In genomic region chr9:92293452-92294296, GRCh38 we compare ENCODE assay signal across 1 cellular context.
TF ChIP-seq lines count a peak whose summit lies in the region.

IARS1 (minus strand) TSS chr9:92293697; CDS start chr9:92289419, 4,278 bp downstream.

TF ChIP-seq in GM12878, 131 proteins besides CTCF, POLR2A, EP300 and RAD21 (continued from another document and continues in another):
- TF ChIP-seq ZNF687 (IDR thresholded peaks at IDR 0.05), result peak; percentile 91
- no peak for TF ChIP-seq ZNF274 (IDR thresholded peaks at IDR 0.05; ENCODE audit: insufficient read depth, insufficient read length)
- peak; percentile 85 for TF ChIP-seq NBN (IDR thresholded peaks at IDR 0.05)
- TF ChIP-seq PML (IDR thresholded peaks at IDR 0.05; ENCODE audit: low read length), result peak; percentile 88
- TF ChIP-seq MTA3 (IDR thresholded peaks at IDR 0.05; ENCODE audit: borderline replicate concordance, low read length), result no peak; the same call in 1 of the 2 replicates
- peak; percentile 95 for TF ChIP-seq CHD2 (IDR thresholded peaks at IDR 0.05; ENCODE audit: borderline replicate concordance, low read depth, low read length)
- TF ChIP-seq RAD51 (IDR thresholded peaks at IDR 0.05), result peak; percentile 29; the same call in 1 of the 2 replicates
- TF ChIP-seq CBX5 (IDR thresholded peaks at IDR 0.05; ENCODE audit: low read depth), result 0 out of 2 replicates have a peak, but pooled peaks have one; percentile 10
- no peak for TF ChIP-seq EGR1 (IDR thresholded peaks at IDR 0.05; ENCODE audit: borderline replicate concordance in 1 of 2, low read depth in 2 of 2, low read length in 2 of 2)
- TF ChIP-seq ZBTB40 (IDR thresholded peaks at IDR 0.05; ENCODE audit: borderline replicate concordance), result peak; percentile 65; the same call in 1 of the 2 replicates
- TF ChIP-seq PKNOX1 (IDR thresholded peaks at IDR 0.05), result peak; percentile 77
- peak; percentile 15 for TF ChIP-seq USF1 (IDR thresholded peaks at IDR 0.05; ENCODE audit: borderline replicate concordance, extremely low read length, insufficient read depth, low read depth, low read length)
- TF ChIP-seq CUX1 (IDR thresholded peaks at IDR 0.05; ENCODE audit: insufficient replicate concordance, low read depth, low read length), result no peak
- peak; percentile 44; the same call in 1 of the 2 replicates for TF ChIP-seq TBL1XR1 (IDR thresholded peaks at IDR 0.05; ENCODE audit: low read depth, low read length)
- no peak for TF ChIP-seq ZBED1 (IDR thresholded peaks at IDR 0.05; ENCODE audit: borderline replicate concordance)
- TF ChIP-seq RCOR1 (conservative IDR thresholded peaks at IDR 0.05; ENCODE audit: low read depth, low read length), result no peak
- TF ChIP-seq ZNF24 (IDR thresholded peaks at IDR 0.05), result peak; percentile 70
- TF ChIP-seq NFYA (IDR thresholded peaks at IDR 0.05; ENCODE audit: borderline replicate concordance, low read depth, low read length), result peak; percentile 86
- TF ChIP-seq HDAC6 (IDR thresholded peaks at IDR 0.05; ENCODE audit: unreplicated experiment), result peak; percentile 4
- TF ChIP-seq NFIC (IDR thresholded peaks at IDR 0.05; ENCODE audit: low read depth, low read length), result peak; percentile 31; the same call in 1 of the 2 replicates
- peak; percentile 100 for TF ChIP-seq MXI1 (IDR thresholded peaks at IDR 0.05; ENCODE audit: low read depth, low read length)
- TF ChIP-seq RB1 (IDR thresholded peaks at IDR 0.05; ENCODE audit: borderline replicate concordance), result peak; percentile 85; the same call in 1 of the 2 replicates
- no peak for TF ChIP-seq JUNB (IDR thresholded peaks at IDR 0.05)
- 0 out of 2 replicates have a peak, but pooled peaks have one; percentile 23 for TF ChIP-seq PAX5 (IDR thresholded peaks at IDR 0.05; ENCODE audit: borderline replicate concordance, low read depth, low read length)
- no peak for TF ChIP-seq SKIL (IDR thresholded peaks at IDR 0.05; ENCODE audit: low read depth, poor library complexity, severe bottlenecking)
- TF ChIP-seq BHLHE40 (IDR thresholded peaks at IDR 0.05; ENCODE audit: borderline replicate concordance in 1 of 2, low read depth in 2 of 2, low read length in 1 of 2), result peak; percentile 47 to 82; a peak in 3 of 4 replicates
- TF ChIP-seq HDAC2 (IDR thresholded peaks at IDR 0.05), result no peak
- TF ChIP-seq HDGF (IDR thresholded peaks at IDR 0.05), result 0 out of 2 replicates have a peak, but pooled peaks have one; percentile 47
- peak; percentile 63 for TF ChIP-seq RELA (IDR thresholded peaks at IDR 0.05; ENCODE audit: borderline replicate concordance, partially characterized antibody)
- TF ChIP-seq MLLT1 (IDR thresholded peaks at IDR 0.05), result peak; percentile 56
- peak; percentile 85; the same call in 1 of the 2 replicates for TF ChIP-seq SMAD5 (IDR thresholded peaks at IDR 0.05; ENCODE audit: low read depth)
- no peak for TF ChIP-seq ZNF592 (IDR thresholded peaks at IDR 0.05)
